8 cellular contexts compared by ENCODE assay signal in the genomic region with DNA sequence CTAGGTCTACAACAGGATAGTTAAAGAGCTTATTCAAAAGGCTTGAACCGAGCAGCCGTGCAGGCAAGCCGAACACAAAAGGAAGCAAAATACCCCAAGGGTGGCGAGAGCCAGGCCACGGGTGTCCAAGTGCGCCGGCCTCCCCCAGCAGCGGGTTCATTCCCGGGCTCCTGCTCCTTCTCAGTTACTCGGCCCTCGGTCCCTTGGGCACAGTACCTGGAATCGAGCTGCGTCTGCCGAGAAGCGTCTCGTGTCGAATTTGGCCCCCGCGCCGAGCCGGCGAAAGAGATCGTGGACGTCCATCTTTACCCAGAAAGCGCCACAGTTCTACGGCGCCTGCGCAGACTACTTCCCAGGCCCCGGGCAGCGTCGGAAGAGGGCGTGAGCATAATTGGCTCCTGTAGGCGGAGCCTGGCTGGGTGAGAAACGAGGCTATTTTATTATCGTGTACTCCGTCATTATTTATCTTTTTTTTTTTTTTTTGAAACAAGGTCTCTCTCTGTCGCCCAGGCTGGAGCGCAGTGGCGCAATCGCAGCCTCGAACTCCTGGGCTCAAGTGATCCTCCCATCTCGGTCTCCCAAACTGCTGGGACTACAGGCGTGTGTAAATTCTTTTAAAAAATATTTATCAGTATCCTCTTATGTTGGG. TPM values are rescaled to one million over a fixed set of nuclear protein-coding genes. Genes with fewer than 3 reads are reported as not detected.
A peak's percentile ranks its signal among the peaks of the same experiment; 100 is the strongest.
DNase-seq lines count a peak whose midpoint lies in the region; ATAC-seq, FAIRE-seq and TF ChIP-seq lines count a peak whose summit lies in the region.

A gene with protein sequence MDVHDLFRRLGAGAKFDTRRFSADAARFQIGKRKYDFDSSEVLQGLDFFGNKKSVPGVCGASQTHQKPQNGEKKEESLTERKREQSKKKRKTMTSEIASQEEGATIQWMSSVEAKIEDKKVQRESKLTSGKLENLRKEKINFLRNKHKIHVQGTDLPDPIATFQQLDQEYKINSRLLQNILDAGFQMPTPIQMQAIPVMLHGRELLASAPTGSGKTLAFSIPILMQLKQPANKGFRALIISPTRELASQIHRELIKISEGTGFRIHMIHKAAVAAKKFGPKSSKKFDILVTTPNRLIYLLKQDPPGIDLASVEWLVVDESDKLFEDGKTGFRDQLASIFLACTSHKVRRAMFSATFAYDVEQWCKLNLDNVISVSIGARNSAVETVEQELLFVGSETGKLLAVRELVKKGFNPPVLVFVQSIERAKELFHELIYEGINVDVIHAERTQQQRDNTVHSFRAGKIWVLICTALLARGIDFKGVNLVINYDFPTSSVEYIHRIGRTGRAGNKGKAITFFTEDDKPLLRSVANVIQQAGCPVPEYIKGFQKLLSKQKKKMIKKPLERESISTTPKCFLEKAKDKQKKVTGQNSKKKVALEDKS (minus strand): TSS at position 329 of the 649 bp plus-strand sequence. CDS start 26 bp downstream, at position 303.

- H3K9me3 Mint-ChIP-seq in astrocyte (ENCODE audit: unreplicated experiment): no peaks in the 10 kb centered on the region

- DNase-seq in GM12865 (ENCODE audit: low read depth) (peak; percentile 92), NCI-H2081 (lab: John Stamatoyannopoulos, UW) (peak; percentile 94), T-helper 22 cell (ENCODE audit: low read depth) (peak; percentile 82), astrocyte (ENCODE audit: low read depth) (peak; percentile 68), hepatic stellate cell (ENCODE audit: low spot score) (peak; percentile 93), putamen (ENCODE audit: low spot score) (peak; percentile 88), urothelium cell line (ENCODE audit: low spot score) (peak; percentile 96)

- FAIRE-seq in astrocyte (lab: Jason Lieb, UNC) (no peak), urothelium cell line (lab: Jason Lieb, UNC) (no peak)

- TF ChIP-seq CTCF in GM12865 (IDR thresholded peaks at IDR 0.05; ENCODE audit: insufficient read depth, low read depth, low read length, missing control alignments) (no peak), astrocyte (IDR thresholded peaks at IDR 0.05; ENCODE audit: insufficient read depth, low read depth, low read length) (no peak)

- peak within 1 kb of the TSS; percentile 95 for H3K27ac Mint-ChIP-seq in astrocyte (ENCODE audit: unreplicated experiment)

- H3K4me2 ChIP-seq in astrocyte (ENCODE audit: low read length): peak within 1 kb of the TSS; percentile 86

- peaks cover 19% of the 10 kb centered on the region for H3K4me1 Mint-ChIP-seq in astrocyte (ENCODE audit: low read depth, unreplicated experiment)

- H3K27ac ChIP-seq in astrocyte (ENCODE audit: low read depth, low read length): peak within 1 kb of the TSS; percentile 94

- peak; percentile 77 for ATAC-seq in HG02938 (IDR thresholded peaks at IDR 0.05; ENCODE audit: unreplicated experiment)

- peaks cover 12% of the 10 kb centered on the region for H4K20me1 ChIP-seq in astrocyte (ENCODE audit: insufficient read depth, low read length)

- H3K9ac ChIP-seq in astrocyte (ENCODE audit: low read length): peak within 1 kb of the TSS; percentile 95

- H3K27me3 ChIP-seq in astrocyte (ENCODE audit: insufficient read depth, low read length): no peaks in the 10 kb centered on the region

- H3K9me3 ChIP-seq in astrocyte (ENCODE audit: insufficient read depth, low read depth, low read length): no peaks in the 10 kb centered on the region

- peaks cover 14% of the 10 kb centered on the region for H3K4me1 ChIP-seq in astrocyte (ENCODE audit: insufficient read depth, low read length)

- H3K4me3 ChIP-seq in GM12865 (ENCODE audit: low read depth, low read length) (peak within 1 kb of the TSS; percentile 71), astrocyte (ENCODE audit: insufficient read depth, low read depth, low read length) (peak within 1 kb of the TSS; percentile 94)

- H3K36me3 Mint-ChIP-seq in astrocyte (ENCODE audit: low read depth, unreplicated experiment): peaks cover 4% of the 10 kb centered on the region

- peak within 1 kb of the TSS; percentile 95 for H3K4me3 Mint-ChIP-seq in astrocyte (ENCODE audit: unreplicated experiment)

- peaks cover 46% of the 10 kb centered on the region for H3K79me2 ChIP-seq in astrocyte (ENCODE audit: insufficient read depth, low read length)

- peaks cover 6% of the 10 kb centered on the region for H3K36me3 ChIP-seq in astrocyte (ENCODE audit: insufficient read depth, low read length)

- peaks cover 4% of the 10 kb centered on the region for H3K27me3 Mint-ChIP-seq in astrocyte (ENCODE audit: low read depth, unreplicated experiment)

- H2AFZ ChIP-seq in astrocyte (ENCODE audit: low read depth, low read length): peak within 1 kb of the TSS; percentile 76

RNA-seq across cellular contexts. Expression of the gene that starts here (rescaled TPM):
- total RNA-seq in astrocyte: 52.2 and 55.1 TPM in 2 replicates

Comparison
In these comparisons a context has a peak if more than half of its experiments do, and no peak if none do; other contexts are left out.
1. Peak in every context shown above with its lines: DNase-seq, ATAC-seq, H3K4me3 ChIP-seq and H3K27ac ChIP-seq.